In genomic region chr13:61138857-61139256, GRCh38 we compare ENCODE assay signal across 32 cellular contexts.
"Had no signal": no experiment of that assay in that cellular context is flagged by ENCODE, and none has a peak within 500 bp of the region (broad histone marks: within the 10 kb centered on the region; RNA-seq: fewer than 3 reads in every experiment).

No MANE protein-coding gene starts in this region.

- H3K27me3 Mint-ChIP-seq: activated CD4-positive, alpha-beta memory T cell treated with anti-CD3 and anti-CD28 coated beads, Interleukin-2, amount 10 ng/mL, durations not matched to agents 7 days and 5 days; activated CD4-positive, alpha-beta T cell treated with anti-CD3 and anti-CD28 coated beads, Interleukin-2, amount 10 ng/mL, durations not matched to agents 7 days and 5 days; activated naive CD8-positive, alpha-beta T cell; activated T-cell treated with anti-CD3 and anti-CD28 coated beads, Interleukin-2, amount 50 U/mL, for 24 hours; central memory CD8-positive, alpha-beta T cell; dendritic cell treated with granulocyte-macrophage colony-stimulating factor and Interleukin-4, amounts not matched to agents 40 ng/mL and 50 ng/mL, for 4 days had no signal

- FAIRE-seq: astrocyte, bronchial epithelial cell, frontal cortex, TTC549 had no signal

- DNase-seq: activated CD4-positive, alpha-beta memory T cell treated with anti-CD3 and anti-CD28 coated beads, Interleukin-2, amount 10 ng/mL, durations not matched to agents 7 days and 5 days; activated CD4-positive, alpha-beta T cell treated with anti-CD3 and anti-CD28 coated beads for 1 hour; activated CD4-positive, alpha-beta T cell treated with anti-CD3 and anti-CD28 coated beads for 4 hours; activated CD4-positive, alpha-beta T cell treated with anti-CD3 and anti-CD28 coated beads, Interleukin-2, amount 10 ng/mL, durations not matched to agents 7 days and 5 days; activated CD4-positive, alpha-beta T cell treated with anti-CD3 and anti-CD28 coated beads, Interleukin-2, amount 50 U/mL, for 4 hours; activated CD8-positive, alpha-beta memory T cell treated with anti-CD3 and anti-CD28 coated beads, Interleukin-2, amount 50 U/mL, for 48 hours; activated gamma-delta T cell; activated naive CD4-positive, alpha-beta T cell; activated naive CD4-positive, alpha-beta T cell treated with anti-CD3 and anti-CD28 coated beads, Interleukin-2, amount 50 U/mL, for 16 hours; activated T-cell treated with anti-CD3 and anti-CD28 coated beads for 4 hours; activated T-cell treated with anti-CD3 and anti-CD28 coated beads, Interleukin-2, amount 50 U/mL, for 24 hours; activated T-cell treated with anti-CD3 and anti-CD28 coated beads, Interleukin-2, amount 50 U/mL, for 72 hours; amniotic stem cell; anterior cingulate cortex; brain microvascular endothelial cell; dorsolateral prefrontal cortex; effector memory CD4-positive, alpha-beta T cell; endodermal cell; foreskin fibroblast; head of caudate nucleus; hippocampal formation had no signal

- H3K36me3 Mint-ChIP-seq: activated naive CD8-positive, alpha-beta T cell; WTC11 had no signal

- H3K4me1 Mint-ChIP-seq: activated CD4-positive, alpha-beta memory T cell treated with anti-CD3 and anti-CD28 coated beads, Interleukin-2, amount 10 ng/mL, durations not matched to agents 7 days and 5 days; activated CD4-positive, alpha-beta T cell treated with anti-CD3 and anti-CD28 coated beads, Interleukin-2, amount 10 ng/mL, durations not matched to agents 7 days and 5 days; central memory CD8-positive, alpha-beta T cell; endodermal cell had no signal

- H3K27me3 ChIP-seq: brain microvascular endothelial cell, dorsolateral prefrontal cortex had no signal

- ATAC-seq: activated T-cell treated with anti-CD3 and anti-CD28 coated beads, Interleukin-2, amount 50 U/mL, for 72 hours; esophagus mucosa; WTC11 had no signal

- H3K27ac Mint-ChIP-seq: activated CD4-positive, alpha-beta memory T cell treated with anti-CD3 and anti-CD28 coated beads, Interleukin-2, amount 10 ng/mL, durations not matched to agents 7 days and 5 days; activated CD4-positive, alpha-beta T cell treated with anti-CD3 and anti-CD28 coated beads, Interleukin-2, amount 10 ng/mL, durations not matched to agents 7 days and 5 days; activated naive CD8-positive, alpha-beta T cell; activated T-cell treated with anti-CD3 and anti-CD28 coated beads, Interleukin-2, amount 50 U/mL, for 24 hours; activated T-cell treated with anti-CD3 and anti-CD28 coated beads, Interleukin-2, amount 50 U/mL, for 72 hours; dendritic cell treated with granulocyte-macrophage colony-stimulating factor and Interleukin-4, amounts not matched to agents 40 ng/mL and 50 ng/mL, for 4 days; endodermal cell; WTC11 had no signal

- H3K9me3 Mint-ChIP-seq: endodermal cell, WTC11 had no signal

- H3K4me3 ChIP-seq: coronary artery, dorsolateral prefrontal cortex had no signal

- H3K36me3 ChIP-seq: brain microvascular endothelial cell had no signal

- H3K27ac ChIP-seq: brain microvascular endothelial cell, coronary artery, dorsolateral prefrontal cortex, VCaP had no signal

- H3K4me3 Mint-ChIP-seq: activated CD4-positive, alpha-beta memory T cell treated with anti-CD3 and anti-CD28 coated beads, Interleukin-2, amount 10 ng/mL, durations not matched to agents 7 days and 5 days; activated CD4-positive, alpha-beta T cell treated with anti-CD3 and anti-CD28 coated beads, Interleukin-2, amount 10 ng/mL, durations not matched to agents 7 days and 5 days; activated naive CD8-positive, alpha-beta T cell; activated T-cell treated with anti-CD3 and anti-CD28 coated beads, Interleukin-2, amount 50 U/mL, for 24 hours; activated T-cell treated with anti-CD3 and anti-CD28 coated beads, Interleukin-2, amount 50 U/mL, for 72 hours; central memory CD8-positive, alpha-beta T cell; dendritic cell treated with granulocyte-macrophage colony-stimulating factor and Interleukin-4, amounts not matched to agents 40 ng/mL and 50 ng/mL, for 4 days; endodermal cell; WTC11 had no signal
